In genomic region chr1:148712353-148712752, GRCh38 we compare ENCODE assay signal across 1 cellular context. TPM values are rescaled to one million over a fixed set of nuclear protein-coding genes. Genes with fewer than 3 reads are reported as not detected.
"Had no signal": no experiment of that assay in that cellular context is flagged by ENCODE, and none has a peak within 500 bp of the region (broad histone marks: within the 10 kb centered on the region; RNA-seq: fewer than 3 reads in every experiment).

No MANE protein-coding gene starts in this region.

RNA-seq across cellular contexts. Expression of gene NUDT4B, which starts 36.2 kb away (rescaled TPM):
- total RNA-seq: chondrocyte had no signal
